26 cellular contexts compared by ENCODE assay signal in genomic region chr6:134735461-134735860, GRCh38.
"Had no signal": no experiment of that assay in that cellular context is flagged by ENCODE, and none has a peak within 500 bp of the region (broad histone marks: within the 10 kb centered on the region; RNA-seq: fewer than 3 reads in every experiment).

No MANE protein-coding gene starts in this region.

- DNase-seq: central memory CD4-positive, alpha-beta T cell; cortex of kidney; dorsolateral prefrontal cortex; effector CD8-positive, alpha-beta T cell; foreskin melanocyte; heart left ventricle; hippocampal formation; left ventricle myocardium inferior; mesenchymal stem cell; midbrain; occipital lobe; retina; right lobe of liver; stimulated activated CD4-positive, alpha-beta T cell treated with anti-CD3 and anti-CD28 coated beads, Interleukin-2, amount 100 ng/mL, for 24 hours; stimulated activated CD4-positive, alpha-beta T cell treated with anti-CD3 and anti-CD28 coated beads, Interleukin-4, amount 100 ng/mL, for 4 hours; stimulated activated naive B cell treated with anti-CD40 and anti-IgM and Interleukin-4, amounts not matched to agents 10 μg/mL and 1 μg/mL and 100 μg/mL, for 72 hours; stimulated activated naive CD8-positive, alpha-beta T cell treated with anti-CD3 and anti-CD28 coated beads, Interleukin-15, amount 100 ng/mL, for 72 hours; testis had no signal

- H3K9me3 Mint-ChIP-seq: stimulated activated naive B cell treated with anti-CD40 and anti-IgM and Interleukin-4, amounts not matched to agents 10 μg/mL and 1 μg/mL and 100 μg/mL, for 72 hours; stimulated activated naive CD8-positive, alpha-beta T cell treated with anti-CD3 and anti-CD28 coated beads, Interleukin-15, amount 100 ng/mL, for 72 hours had no signal

- H3K27ac Mint-ChIP-seq: stimulated activated naive B cell treated with anti-CD40 and anti-IgM and Interleukin-4, amounts not matched to agents 10 μg/mL and 1 μg/mL and 100 μg/mL, for 72 hours; stimulated activated naive CD8-positive, alpha-beta T cell treated with anti-CD3 and anti-CD28 coated beads, Interleukin-15, amount 100 ng/mL, for 72 hours had no signal

- H3K4me1 ChIP-seq: esophagus muscularis mucosa, prostate gland, right lobe of liver, testis, tibial nerve had no signal

- ATAC-seq: heart left ventricle; right lobe of liver; stimulated activated naive B cell treated with anti-CD40 and anti-IgM and Interleukin-4, amounts not matched to agents 10 μg/mL and 1 μg/mL and 100 μg/mL, for 72 hours; stimulated activated naive CD8-positive, alpha-beta T cell treated with anti-CD3 and anti-CD28 coated beads, Interleukin-15, amount 100 ng/mL, for 72 hours had no signal

- H3K4me3 Mint-ChIP-seq: nephron; stimulated activated naive B cell treated with anti-CD40 and anti-IgM and Interleukin-4, amounts not matched to agents 10 μg/mL and 1 μg/mL and 100 μg/mL, for 72 hours; stimulated activated naive CD8-positive, alpha-beta T cell treated with anti-CD3 and anti-CD28 coated beads, Interleukin-15, amount 100 ng/mL, for 72 hours had no signal

- H3K27me3 ChIP-seq: dorsolateral prefrontal cortex, esophagus muscularis mucosa, heart left ventricle, right lobe of liver, testis, tibial nerve had no signal

- H3K4me3 ChIP-seq: dorsolateral prefrontal cortex, esophagus muscularis mucosa, heart left ventricle, left ventricle myocardium inferior, lung, prostate gland, right lobe of liver, skin epidermis, testis, tibial nerve had no signal

- H3K9me3 ChIP-seq: esophagus muscularis mucosa, heart left ventricle, left ventricle myocardium inferior, prostate gland, right lobe of liver, testis, tibial nerve had no signal

- H3K4me1 Mint-ChIP-seq: stimulated activated naive B cell treated with anti-CD40 and anti-IgM and Interleukin-4, amounts not matched to agents 10 μg/mL and 1 μg/mL and 100 μg/mL, for 72 hours; stimulated activated naive CD8-positive, alpha-beta T cell treated with anti-CD3 and anti-CD28 coated beads, Interleukin-15, amount 100 ng/mL, for 72 hours had no signal

- H3K36me3 Mint-ChIP-seq: stimulated activated naive B cell treated with anti-CD40 and anti-IgM and Interleukin-4, amounts not matched to agents 10 μg/mL and 1 μg/mL and 100 μg/mL, for 72 hours had no signal

- H3K36me3 ChIP-seq: esophagus muscularis mucosa, heart left ventricle, left ventricle myocardium inferior, prostate gland, right lobe of liver, tibial nerve had no signal

- H3K27ac ChIP-seq: dorsolateral prefrontal cortex, epithelial cell of prostate, esophagus muscularis mucosa, heart left ventricle, left ventricle myocardium inferior, parathyroid adenoma, prostate gland, right lobe of liver, skin epidermis, testis, tibial nerve had no signal

- H3K27me3 Mint-ChIP-seq: stimulated activated naive B cell treated with anti-CD40 and anti-IgM and Interleukin-4, amounts not matched to agents 10 μg/mL and 1 μg/mL and 100 μg/mL, for 72 hours; stimulated activated naive CD8-positive, alpha-beta T cell treated with anti-CD3 and anti-CD28 coated beads, Interleukin-15, amount 100 ng/mL, for 72 hours had no signal
